ENCODE assay signal across 8 cellular contexts in the genomic region with DNA sequence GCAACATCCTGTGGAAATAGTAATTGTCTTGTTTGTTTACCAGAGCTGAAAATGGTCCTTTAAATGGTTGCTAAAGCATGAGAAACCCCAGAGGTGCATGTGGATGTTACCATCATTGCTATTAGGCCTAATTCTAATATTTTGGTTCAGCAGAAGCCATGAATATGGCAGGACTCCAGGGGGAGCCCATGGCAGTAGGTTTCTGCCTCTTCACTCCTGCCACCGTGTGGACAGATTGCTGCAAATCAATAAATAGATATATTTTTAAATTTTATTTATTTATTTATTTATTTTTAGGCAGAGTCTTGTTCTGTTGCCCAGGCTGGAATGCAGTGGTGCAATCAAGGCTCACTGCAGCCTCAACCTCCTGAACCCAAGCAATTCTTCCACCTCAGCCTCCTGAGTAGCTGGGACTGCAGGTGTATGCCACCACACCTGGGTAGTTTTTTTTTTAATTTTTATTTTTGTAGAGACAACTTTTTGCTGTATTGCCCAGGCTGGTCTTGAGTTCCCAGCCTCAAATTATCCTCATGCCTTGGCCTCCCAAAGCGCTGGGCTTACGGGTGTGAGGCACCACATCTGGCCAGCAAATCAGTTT. TPM values are rescaled to one million over a fixed set of nuclear protein-coding genes. Genes with fewer than 3 reads are reported as not detected.
DNase-seq lines count a peak whose midpoint lies in the region; ATAC-seq and TF ChIP-seq lines count a peak whose summit lies in the region.

No MANE protein-coding gene starts in this region.

- no peak overlapping the region for H3K4me2 ChIP-seq in PC-9

- TF ChIP-seq CTCF in GM12865 (IDR thresholded peaks at IDR 0.05; ENCODE audit: insufficient read depth, low read depth, low read length, missing control alignments) (peak; percentile 63), PC-9 (conservative IDR thresholded peaks at IDR 0.05) (peak; percentile 86)

- intact Hi-C loops in PC-9 (cut with micrococcal nuclease; ENCODE audit: unreplicated experiment): loop anchor here (1.0 to 10.0 kb wide), 5 partner anchors 147 to 697 kb away; no protein-coding TSS in a partner anchor

- no peaks in the 10 kb centered on the region for H3K9me2 ChIP-seq in PC-9 (ENCODE audit: insufficient read depth)

- H4K20me1 ChIP-seq in PC-9 (ENCODE audit: insufficient read depth): no peaks in the 10 kb centered on the region

- no peaks in the 10 kb centered on the region for H3K9me3 ChIP-seq in PC-9 (ENCODE audit: insufficient read depth, low read depth)

- DNase-seq in ACHN (peak; percentile 85), GM12865 (ENCODE audit: low read depth) (peak; percentile 77), HuH-7 (ENCODE audit: low spot score) (peak; percentile 32), PC-9 (peak; percentile 38 to 67), amniotic epithelial cell (ENCODE audit: low read depth) (peak; percentile 25), hippocampal formation (lab: John Stamatoyannopoulos, UW) (peak; percentile 24 to 43)
- peak in 3 of 4 experiments; percentile 0 to 29 (median 8) for DNase-seq in stimulated activated CD4-positive, alpha-beta T cell treated with anti-CD3 and anti-CD28 coated beads, Interleukin-1b, Interleukin-23, amount 100 ng/mL, for 24 hours (ENCODE audit: low read depth in 4 of 4, low spot score in 1 of 4)

- H3K4me1 ChIP-seq in PC-9 (replicated peaks; ENCODE audit: insufficient read depth): no peaks in the 10 kb centered on the region

- ATAC-seq in HG02678 (IDR thresholded peaks at IDR 0.05; ENCODE audit: unreplicated experiment): no peak

- in situ Hi-C loops in ACHN (cut with HindIII; ENCODE audit: low pct_ligation_motif_present, low pct_unique_long_range_greater_than_20kb, low sequenced_read_pairs): no loop called here

- no peak overlapping the region for H3K27ac ChIP-seq in PC-9

- BruUV-seq in PC-9 (replicated peaks; lab: Mats Ljungman, UMichigan): no TSS peak

- H3F3A ChIP-seq in PC-9 (ENCODE audit: insufficient read depth, low read depth): no peaks in the 10 kb centered on the region

- CTCF ChIA-PET in PC-9 (lab: Charles Lee): interaction anchor here (0.5 to 0.7 kb wide), 3 partner anchors 80 to 697 kb away, joined by 3 to 10 read pairs (median 4); no protein-coding TSS in a partner anchor

- H3K4me3 ChIP-seq in GM12865 (ENCODE audit: low read depth, low read length) (no peak overlapping the region), PC-9 (no peak overlapping the region)

- no peak overlapping the region for H2AFZ ChIP-seq in PC-9

- H3K36me3 ChIP-seq in PC-9 (ENCODE audit: low read depth): no peaks in the 10 kb centered on the region

- H3K27me3 ChIP-seq in PC-9 (ENCODE audit: insufficient read depth, low read depth): no peaks in the 10 kb centered on the region

- POLR2A ChIA-PET in PC-9 (lab: Charles Lee; ENCODE audit: unreplicated experiment): no interaction called here

- H3K79me2 ChIP-seq in PC-9 (ENCODE audit: low read depth): no peaks in the 10 kb centered on the region

RNA-seq across cellular contexts. Expression of a gene that starts 54.9 kb away (rescaled TPM):
- 1.1 and 1.5 TPM in 2 replicates for total RNA-seq in PC-9 (2021)

Comparison
In these comparisons a context has a peak if more than half of its experiments do, and no peak if none do; other contexts are left out.
1. DNase-seq: peak in every context shown above with its lines; median percentile 85 in ACHN; 77 in GM12865; 52 in PC-9; 34 in hippocampal formation; 32 in HuH-7; 25 in amniotic epithelial cell; 8 in stimulated activated CD4-positive, alpha-beta T cell treated with anti-CD3 and anti-CD28 coated beads, Interleukin-1b, Interleukin-23, amount 100 ng/mL, for 24 hours.